In the genomic region with DNA sequence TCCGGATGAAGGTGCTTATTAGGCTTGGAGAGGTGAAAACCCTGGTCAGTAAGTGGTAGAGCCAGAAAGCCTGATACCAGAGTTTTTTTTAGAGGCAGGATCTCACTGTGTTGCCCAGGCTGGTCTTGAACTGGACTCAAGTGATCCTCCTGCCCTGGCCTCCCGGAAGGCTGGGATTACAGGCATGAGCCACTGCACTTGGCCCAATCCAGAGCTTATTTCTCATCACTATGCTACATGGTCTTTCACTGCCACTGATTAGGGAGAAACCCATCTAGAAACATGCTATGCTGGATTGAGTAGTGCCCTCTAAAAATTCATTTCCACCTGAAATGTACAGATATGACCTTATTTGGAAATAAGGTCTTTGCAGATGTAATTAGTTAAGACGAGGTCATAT, we compare ENCODE assay signal across 37 cellular contexts. TPM values are rescaled to one million over a fixed set of nuclear protein-coding genes. Genes with fewer than 3 reads are reported as not detected.
"Had no signal": no experiment of that assay in that cellular context is flagged by ENCODE, and none has a peak within 500 bp of the region (broad histone marks: within the 10 kb centered on the region; RNA-seq: fewer than 3 reads in every experiment).

No MANE protein-coding gene starts in this region.

- H3K27me3 ChIP-seq: MG63 had no signal

- H3K9me3 ChIP-seq: MG63 had no signal

- DNase-seq: Karpas-422, Kasumi-1, MG63, MM.1S, MV-4-11, NCI-H1048, NCI-H1092, NCI-H1092 treated with DMSO at 0.1 percent for 48 hours, NCI-H1105, NCI-H1105 treated with DMSO at 0.1 percent for 48 hours, NCI-H1417, NCI-H1417 treated with DMSO at 0.1 percent for 48 hours, NCI-H1436, NCI-H1436 treated with DMSO at 0.1 percent for 48 hours, NCI-H146, NCI-H1694, NCI-H1694 treated with DMSO at 0.1 percent for 48 hours, NCI-H187, NCI-H187 treated with DMSO at 0.1 percent for 48 hours, NCI-H1930, NCI-H2029, NCI-H2029 treated with DMSO at 0.1 percent for 48 hours, NCI-H2081, NCI-H2081 treated with DMSO at 0.1 percent for 48 hours, NCI-H2107, NCI-H2171, NCI-H2171 treated with DMSO at 0.1 percent for 48 hours, NCI-H2227 treated with DMSO at 0.1 percent for 48 hours, NCI-H226, NCI-H345, NCI-H446, NCI-H446 treated with DMSO at 0.1 percent for 48 hours, NCI-H510A, NCI-H510A treated with DMSO at 0.1 percent for 48 hours had no signal

- H3K4me3 ChIP-seq: MG63 had no signal

RNA-seq across cellular contexts. Expression of a gene that starts 28.4 kb away (rescaled TPM):
- total RNA-seq: M059J, MCF 10A, NCI-H460 had no signal
